In genomic region chr13:78638216-78638615, GRCh38 we compare ENCODE assay signal across 18 cellular contexts. TPM values are rescaled to one million over a fixed set of nuclear protein-coding genes. Genes with fewer than 3 reads are reported as not detected.
DNase-seq lines count a peak whose midpoint lies in the region; ATAC-seq and TF ChIP-seq lines count a peak whose summit lies in the region.
"Had no signal": no experiment of that assay in that cellular context is flagged by ENCODE, and none has a peak within 500 bp of the region (broad histone marks: within the 10 kb centered on the region; RNA-seq: fewer than 3 reads in every experiment).

No MANE protein-coding gene starts in this region.

- TF ChIP-seq RAD21 in HCT116 (IDR thresholded peaks at IDR 0.05; ENCODE audit: low read depth) = no peak

- peaks cover 60% of the 10 kb centered on the region for H3K36me3 Mint-ChIP-seq in activated CD8-positive, alpha-beta T cell treated with anti-CD3 and anti-CD28 coated beads, Interleukin-2, amount 10 ng/mL, durations not matched to agents 7 days and 5 days (ENCODE audit: low read depth)

- H3K36me3 ChIP-seq in GM06990 (ENCODE audit: control insufficient read depth, insufficient read depth, low read length) = no peaks in the 10 kb centered on the region
- peaks cover 16 to 17% of the 10 kb centered on the region in 2 experiments for H3K36me3 ChIP-seq in HCT116 (ENCODE audit: control insufficient read depth in 1 of 2, insufficient read depth in 2 of 2, low read length in 2 of 2)
- peaks cover 93% of the 10 kb centered on the region for H3K36me3 ChIP-seq in OCI-LY7 (ENCODE audit: insufficient read depth, low read length)

- peaks cover 10% of the 10 kb centered on the region for H3K4me1 Mint-ChIP-seq in activated CD8-positive, alpha-beta T cell treated with anti-CD3 and anti-CD28 coated beads, Interleukin-2, amount 10 ng/mL, durations not matched to agents 7 days and 5 days (ENCODE audit: low read depth)

- H3K27me3 Mint-ChIP-seq in activated CD8-positive, alpha-beta T cell treated with anti-CD3 and anti-CD28 coated beads, Interleukin-2, amount 10 ng/mL, durations not matched to agents 7 days and 5 days (ENCODE audit: low read depth) = no peaks in the 10 kb centered on the region

- no peak overlapping the region for H3K27ac ChIP-seq in HCT116 (ENCODE audit: low read depth, low read length)
- H3K27ac ChIP-seq in OCI-LY7 (ENCODE audit: low read depth, low read length, poor library complexity, severe bottlenecking) = no peak overlapping the region
- H3K27ac ChIP-seq: A549, C4-2B had no signal

- no peaks in the 10 kb centered on the region for H3K9me2 ChIP-seq in HCT116 (ENCODE audit: insufficient read depth)
- no peaks in the 10 kb centered on the region for H3K9me2 ChIP-seq in OCI-LY7 (ENCODE audit: insufficient read depth, low read length)

- no peak overlapping the region for H3K27ac Mint-ChIP-seq in activated CD8-positive, alpha-beta T cell treated with anti-CD3 and anti-CD28 coated beads, Interleukin-2, amount 10 ng/mL, durations not matched to agents 7 days and 5 days

- TF ChIP-seq POLR2A in HCT116 (IDR thresholded peaks at IDR 0.05; ENCODE audit: borderline replicate concordance, extremely low read depth, insufficient read depth, insufficient read length) = no peak

- POLR2A ChIA-PET in HCT116 (lab: Charles Lee) = no interaction called here
- POLR2A ChIA-PET in activated CD8-positive, alpha-beta T cell treated with anti-CD3 and anti-CD28 coated beads, Interleukin-2, amount 10 ng/mL, durations not matched to agents 7 days and 5 days (lab: Charles Lee) = no interaction called here
- POLR2A ChIA-PET in OCI-LY7 (lab: Charles Lee) = interaction anchor here (1.7 to 2.3 kb wide), 4 partner anchors 9 to 18 kb away, joined by 3 to 8 read pairs (median 4); no protein-coding TSS in a partner anchor

- DNase-seq in GM06990 (ENCODE audit: extremely low read depth, insufficient read length) (peak; percentile 33), HCT116 (ENCODE audit: low read depth, low spot score) (no peak), OCI-M2 (lab: John Stamatoyannopoulos, UW; ENCODE audit: unreplicated experiment) (no peak), OCI-LY7 (ENCODE audit: low spot score) (no peak)
- DNase-seq in activated CD4-positive, alpha-beta T cell treated with anti-CD3 and anti-CD28 coated beads, Interleukin-2, amount 50 U/mL, for 1 hour = no peak
- no peak for DNase-seq in activated CD8-positive, alpha-beta T cell treated with anti-CD3 and anti-CD28 coated beads, Interleukin-2, amount 10 ng/mL, durations not matched to agents 7 days and 5 days
- DNase-seq: activated gamma-delta T cell, cerebellar nuclear complex, hypothalamus, NCI-H1417 treated with DMSO at 0.1 percent for 48 hours, NCI-H2227 treated with DMSO at 0.1 percent for 48 hours, retina had no signal

- TF ChIP-seq CTCF in GM06990 (IDR thresholded peaks at IDR 0.05; ENCODE audit: insufficient read depth, low read length, poor library complexity, severe bottlenecking) (no peak), HCT116 (IDR thresholded peaks at IDR 0.05 in 2 of 3, conservative IDR thresholded peaks at IDR 0.05 in 1 of 3; ENCODE audit: borderline replicate concordance in 1 of 3, insufficient read depth in 1 of 3, low read depth in 2 of 3, low read length in 2 of 3) (no peak), OCI-LY7 (conservative IDR thresholded peaks at IDR 0.05; ENCODE audit: low read length) (no peak)

- H3K4me1 ChIP-seq in HCT116 (ENCODE audit: control insufficient read depth in 1 of 2, insufficient read depth in 2 of 2, low read length in 2 of 2) (no peaks in the 10 kb centered on the region), OCI-LY7 (ENCODE audit: insufficient read depth, low read length, poor library complexity, severe bottlenecking) (peaks cover 27% of the 10 kb centered on the region)
- H3K4me1 ChIP-seq: A549 had no signal

- no peak overlapping the region for H3K9ac ChIP-seq in HCT116 (ENCODE audit: low read length)

- H3K79me2 ChIP-seq in HCT116 (ENCODE audit: insufficient read depth, low read length) = peaks cover 29% of the 10 kb centered on the region
- H3K79me2 ChIP-seq in OCI-LY7 (ENCODE audit: insufficient read depth, low read depth, low read length) = peaks cover 14% of the 10 kb centered on the region; the same call in 1 of the 2 replicates

- H3K4me3 Mint-ChIP-seq in activated CD8-positive, alpha-beta T cell treated with anti-CD3 and anti-CD28 coated beads, Interleukin-2, amount 10 ng/mL, durations not matched to agents 7 days and 5 days = no peak overlapping the region

- RAD21 ChIA-PET in HCT116 (lab: Charles Lee; ENCODE audit: low non-redundant PET in 1 of 2, low total read pairs in 2 of 2, uncharacterized antibody in 2 of 2, unreplicated experiment in 2 of 2) = no interaction called here

- H3K4me3 ChIP-seq in GM06990 (replicated peaks; ENCODE audit: low read depth, low read length) (no peak overlapping the region), HCT116 (replicated peaks in 1 of 2; ENCODE audit: low read depth in 1 of 2, low read length in 2 of 2) (no peak overlapping the region), OCI-LY7 (ENCODE audit: low read depth, low read length, poor library complexity, severe bottlenecking) (no peak overlapping the region)
- H3K4me3 ChIP-seq: A549 had no signal

- H2AFZ ChIP-seq in HCT116 (ENCODE audit: low read depth, low read length, poor library complexity, severe bottlenecking) (no peak overlapping the region), OCI-LY7 (ENCODE audit: low read length) (no peak overlapping the region)

- BruUV-seq in HCT116 (replicated peaks; lab: Mats Ljungman, UMichigan) = TSS peak; percentile 8
- no TSS peak for BruUV-seq in OCI-LY7 (replicated peaks; lab: Mats Ljungman, UMichigan)

- no peaks in the 10 kb centered on the region for H4K20me1 ChIP-seq in HCT116 (ENCODE audit: insufficient read depth)
- peaks cover 25% of the 10 kb centered on the region; the same call in 1 of the 2 replicates for H4K20me1 ChIP-seq in OCI-LY7 (ENCODE audit: insufficient read depth, low read length)

- ATAC-seq in GM19023 (IDR thresholded peaks at IDR 0.05; ENCODE audit: unreplicated experiment) (peak; percentile 60), HCT116 (no peak), HG03280 (IDR thresholded peaks at IDR 0.05; ENCODE audit: unreplicated experiment) (peak; percentile 64)
- ATAC-seq in activated CD8-positive, alpha-beta T cell treated with anti-CD3 and anti-CD28 coated beads, Interleukin-2, amount 10 ng/mL, durations not matched to agents 7 days and 5 days = no peak
- ATAC-seq: A549, Right ventricle myocardium inferior had no signal

- H3K27me3 ChIP-seq in GM06990 (replicated peaks; ENCODE audit: control insufficient read depth, insufficient read depth, low read length) = no peaks in the 10 kb centered on the region
- H3K27me3 ChIP-seq in HCT116 (ENCODE audit: insufficient read depth, low read length) = no peaks in the 10 kb centered on the region

- intact Hi-C loops in HCT116 (cut with micrococcal nuclease) = no loop called here
- intact Hi-C loops in OCI-LY7 (cut with micrococcal nuclease; ENCODE audit: unreplicated experiment) = no loop called here

- CTCF ChIA-PET in HCT116 (lab: Charles Lee) (no interaction called here), OCI-LY7 (lab: Charles Lee; ENCODE audit: unreplicated experiment) (no interaction called here)
- CTCF ChIA-PET in activated CD8-positive, alpha-beta T cell treated with anti-CD3 and anti-CD28 coated beads, Interleukin-2, amount 10 ng/mL, durations not matched to agents 7 days and 5 days (lab: Charles Lee) = no interaction called here

- H3K9me3 ChIP-seq in HCT116 (ENCODE audit: control insufficient read depth in 1 of 2, insufficient read depth in 1 of 2, low read depth in 1 of 2, low read length in 2 of 2) = no peaks in the 10 kb centered on the region
- no peaks in the 10 kb centered on the region for H3K9me3 ChIP-seq in OCI-LY7 (ENCODE audit: low read length)
- H3K9me3 ChIP-seq: A549 had no signal

- no peak overlapping the region for H3K4me2 ChIP-seq in HCT116 (ENCODE audit: low read length)
- H3K4me2 ChIP-seq in OCI-LY7 (ENCODE audit: low read length) = no peak overlapping the region
- H3K4me2 ChIP-seq: A549 had no signal

- no peaks in the 10 kb centered on the region for H3K9me3 Mint-ChIP-seq in activated CD8-positive, alpha-beta T cell treated with anti-CD3 and anti-CD28 coated beads, Interleukin-2, amount 10 ng/mL, durations not matched to agents 7 days and 5 days (ENCODE audit: insufficient read depth)

TF ChIP-seq in HCT116, 20 proteins besides CTCF, POLR2A, EP300 and RAD21:
- TF ChIP-seq ZBTB33 (IDR thresholded peaks at IDR 0.05; ENCODE audit: extremely low read depth, insufficient replicate concordance, low read length) (no peak), ZNF274 (IDR thresholded peaks at IDR 0.05; ENCODE audit: low read depth, low read length) (no peak), YY1 (IDR thresholded peaks at IDR 0.05; ENCODE audit: extremely low read depth, insufficient replicate concordance, low read depth, low read length) (no peak), ELF1 (IDR thresholded peaks at IDR 0.05; ENCODE audit: borderline replicate concordance, low read depth) (no peak), SP1 (IDR thresholded peaks at IDR 0.05; ENCODE audit: low read depth) (no peak), ZFX (IDR thresholded peaks at IDR 0.05) (no peak), SIN3A (IDR thresholded peaks at IDR 0.05; ENCODE audit: low read depth) (no peak)
TF ChIP-seq in HCT116: peak in this region for 0.

RNA-seq across cellular contexts. Expression of gene OBI1, which starts 20.7 kb away (rescaled TPM):
- total RNA-seq in HCT116 (2021; ENCODE audit: unreplicated experiment) (14.0 TPM), OCI-LY7 (2022) (17.0 and 18.3 TPM in 2 replicates)
- polyA plus RNA-seq in HCT116 (2012) = 3.1 and 3.8 TPM in 2 replicates
- total RNA-seq in activated CD8-positive, alpha-beta T cell treated with anti-CD3 and anti-CD28 coated beads, Interleukin-2, amount 10 ng/mL, durations not matched to agents 7 days and 5 days = 10 to 100 TPM; 20.0 to 21.4 TPM
- 17.9 and 18.0 TPM in 2 replicates for total RNA-seq in OCI-LY7 (2014; rRNA removed; shearing (Covaris generic))

RNA-seq across cellular contexts. Expression of gene POU4F1, which starts 34.9 kb away (rescaled TPM):
- total RNA-seq in HCT116 (2021; ENCODE audit: unreplicated experiment) (not detected), OCI-LY7 (2022) (4.5 and 4.6 TPM in 2 replicates)
- not detected in 2 replicates for polyA plus RNA-seq in HCT116 (2012)
- under 1 TPM; 0.13 TPM for total RNA-seq in activated CD8-positive, alpha-beta T cell treated with anti-CD3 and anti-CD28 coated beads, Interleukin-2, amount 10 ng/mL, durations not matched to agents 7 days and 5 days
- 6.9 and 7.3 TPM in 2 replicates for total RNA-seq in OCI-LY7 (2014; rRNA removed; shearing (Covaris generic))
- total RNA-seq: mesenteric fat pad, Right ventricle myocardium inferior had no signal

Comparison
In these comparisons a context has a peak if more than half of its experiments do, and no peak if none do; other contexts are left out.
1. ATAC-seq: peak in GM19023 (single experiment) and HG03280 (single experiment); none in HCT116 (single experiment) and activated CD8-positive, alpha-beta T cell treated with anti-CD3 and anti-CD28 coated beads, Interleukin-2, amount 10 ng/mL, durations not matched to agents 7 days and 5 days (single experiment).